8 cellular contexts compared by ENCODE assay signal in genomic region chr10:73887038-73888015, GRCh38. TPM values are rescaled to one million over a fixed set of nuclear protein-coding genes. Genes with fewer than 3 reads are reported as not detected.
A peak's percentile ranks its signal among the peaks of the same experiment; 100 is the strongest.
DNase-seq lines count a peak whose midpoint lies in the region; ATAC-seq and TF ChIP-seq lines count a peak whose summit lies in the region.

No MANE protein-coding gene starts in this region.

- no peaks in the 10 kb centered on the region for H3K36me3 Mint-ChIP-seq in dendritic cell treated with granulocyte-macrophage colony-stimulating factor and Interleukin-4, amounts not matched to agents 40 ng/mL and 50 ng/mL, for 4 days (ENCODE audit: low read depth)

- intact Hi-C loops in dendritic cell treated with granulocyte-macrophage colony-stimulating factor and Interleukin-4, amounts not matched to agents 40 ng/mL and 50 ng/mL, for 4 days (cut with micrococcal nuclease), result loop anchor here (1.0 kb wide), 1 partner anchor 24 kb away; the partner anchor contains the start of gene PLAU
- intact Hi-C loops in aorta (cut with DNase I), result loop anchor here (2.0 to 10.0 kb wide), 6 partner anchors 23 to 347 kb away; partner anchors contain the start of gene PLAU (in 1 of the 2)

- 2 to 4% methylated on average over 15 of the region's 15 CpGs for WGBS in aorta, 2 donors

- peak overlapping the region; percentile 96 for H3K27ac Mint-ChIP-seq in dendritic cell treated with granulocyte-macrophage colony-stimulating factor and Interleukin-4, amounts not matched to agents 40 ng/mL and 50 ng/mL, for 4 days

- TF ChIP-seq CTCF in C4-2B (conservative IDR thresholded peaks at IDR 0.05), result no peak

- no peaks in the 10 kb centered on the region for H3K27me3 ChIP-seq in aorta (ENCODE audit: control insufficient read depth in 1 of 2, insufficient read depth in 2 of 2, low read length in 1 of 2)

- peak overlapping the region; percentile 28 for H3K4me3 Mint-ChIP-seq in dendritic cell treated with granulocyte-macrophage colony-stimulating factor and Interleukin-4, amounts not matched to agents 40 ng/mL and 50 ng/mL, for 4 days

- DNase-seq in NCI-H446 (lab: John Stamatoyannopoulos, UW), result peak; percentile 84 to 94
- peak; percentile 77 for DNase-seq in mucosa of gallbladder (ENCODE audit: low spot score)
- DNase-seq in aorta, result peak; percentile 93 to 95
- DNase-seq in iPS-NIHi7 (ENCODE audit: extremely low spot score), result no peak
- no peak for DNase-seq in stimulated activated CD4-positive, alpha-beta T cell treated with anti-CD3 and anti-CD28 coated beads, Interleukin-15, amount 100 ng/mL, for 24 hours

- H3K27ac ChIP-seq in C4-2B, result peak overlapping the region; percentile 85
- peak overlapping the region; percentile 92 to 93 for H3K27ac ChIP-seq in aorta (ENCODE audit: low read depth in 1 of 2, low read length in 2 of 2)

- peaks cover 60% of the 10 kb centered on the region for H3K4me1 Mint-ChIP-seq in dendritic cell treated with granulocyte-macrophage colony-stimulating factor and Interleukin-4, amounts not matched to agents 40 ng/mL and 50 ng/mL, for 4 days (ENCODE audit: low read depth)

- no peaks in the 10 kb centered on the region for H3K9me3 ChIP-seq in aorta (ENCODE audit: control insufficient read depth, low read length)

- no peaks in the 10 kb centered on the region for H3K36me3 ChIP-seq in aorta (ENCODE audit: control insufficient read depth in 1 of 2, insufficient read depth in 2 of 2, low read length in 1 of 2)

- no peaks in the 10 kb centered on the region for H3K27me3 Mint-ChIP-seq in dendritic cell treated with granulocyte-macrophage colony-stimulating factor and Interleukin-4, amounts not matched to agents 40 ng/mL and 50 ng/mL, for 4 days

- ATAC-seq in aorta (ENCODE audit: low FRiP score) (peak; percentile 88), HG03280 (IDR thresholded peaks at IDR 0.05; ENCODE audit: unreplicated experiment) (no peak)

- no peaks in the 10 kb centered on the region for H3K9me3 Mint-ChIP-seq in dendritic cell treated with granulocyte-macrophage colony-stimulating factor and Interleukin-4, amounts not matched to agents 40 ng/mL and 50 ng/mL, for 4 days

- H3K4me1 ChIP-seq in aorta (ENCODE audit: control insufficient read depth in 1 of 2, insufficient read depth in 2 of 2, low read length in 2 of 2), result peaks cover 2 to 4% of the 10 kb centered on the region in 2 donors

- no peak overlapping the region for H3K4me3 ChIP-seq in aorta (ENCODE audit: low read length in 2 of 2)

RNA-seq across cellular contexts. Expression of gene CAMK2G, which starts 13.0 kb away (rescaled TPM):
- total RNA-seq in mucosa of gallbladder, result 43.7 TPM
- 10 to 100 TPM; 70.6 to 76.7 TPM for total RNA-seq in aorta
- 10 to 100 TPM; 37.1 to 70.9 TPM for polyA plus RNA-seq in aorta

RNA-seq across cellular contexts. Expression of gene PLAU, which starts 23.6 kb away (rescaled TPM):
- total RNA-seq in mucosa of gallbladder (15.5 TPM), aorta (10 to 100 TPM; 33.6 to 35.4 TPM)
- polyA plus RNA-seq in aorta, result 10 to 100 TPM in 1 of 2 donors, 1 to 10 TPM in 1; 9.6 to 13.6 TPM

Comparison
In these comparisons a context has a peak if more than half of its experiments do, and no peak if none do; other contexts are left out.
1. DNase-seq: peak in NCI-H446 (2 of 2), mucosa of gallbladder (single experiment) and aorta (2 of 2); none in iPS-NIHi7 (single experiment) and stimulated activated CD4-positive, alpha-beta T cell treated with anti-CD3 and anti-CD28 coated beads, Interleukin-15, amount 100 ng/mL, for 24 hours (single experiment).